In the genomic region with DNA sequence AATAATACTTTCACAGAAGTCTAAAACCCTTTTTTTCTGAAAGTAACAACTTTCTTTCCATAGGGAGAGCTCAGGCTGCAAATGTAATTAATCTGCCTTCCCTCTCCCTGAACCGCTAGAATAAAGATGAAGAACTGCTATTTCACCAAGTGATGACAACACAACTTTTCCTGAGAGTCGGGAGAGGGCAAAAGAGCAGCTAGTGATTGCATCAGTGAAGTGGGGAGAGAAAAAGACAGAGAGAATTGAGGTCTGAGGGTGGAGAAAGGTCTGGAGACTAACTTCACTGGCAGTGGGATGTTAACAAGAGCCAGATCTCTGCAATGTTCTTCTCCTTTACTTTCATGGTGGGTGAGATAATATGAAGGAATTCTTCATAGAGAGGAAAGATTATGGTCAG, we compare ENCODE assay signal across 18 cellular contexts. TPM values are rescaled to one million over a fixed set of nuclear protein-coding genes. Genes with fewer than 3 reads are reported as not detected.
DNase-seq lines count a peak whose midpoint lies in the region; ATAC-seq and TF ChIP-seq lines count a peak whose summit lies in the region.
"Had no signal": no experiment of that assay in that cellular context is flagged by ENCODE, and none has a peak within 500 bp of the region (broad histone marks: within the 10 kb centered on the region; RNA-seq: fewer than 3 reads in every experiment).

No MANE protein-coding gene starts in this region.

- H3K4me1 Mint-ChIP-seq in dendritic cell treated with granulocyte-macrophage colony-stimulating factor and Interleukin-4, amounts not matched to agents 40 ng/mL and 50 ng/mL, for 4 days (ENCODE audit: low read depth): peaks cover 75% of the 10 kb centered on the region
- H3K4me1 Mint-ChIP-seq in memory B cell (peaks cover 23% of the 10 kb centered on the region), Calu3 (ENCODE audit: low read depth, unreplicated experiment) (peaks cover 8% of the 10 kb centered on the region)

- H3K27me3 Mint-ChIP-seq in dendritic cell treated with granulocyte-macrophage colony-stimulating factor and Interleukin-4, amounts not matched to agents 40 ng/mL and 50 ng/mL, for 4 days: no peaks in the 10 kb centered on the region
- H3K27me3 Mint-ChIP-seq in memory B cell: no peaks in the 10 kb centered on the region
- peaks cover 13% of the 10 kb centered on the region for H3K27me3 Mint-ChIP-seq in Calu3 (ENCODE audit: unreplicated experiment)
- H3K27me3 Mint-ChIP-seq: stimulated activated naive CD8-positive, alpha-beta T cell treated with anti-CD3 and anti-CD28 coated beads, Interleukin-15, Interleukin-2, amounts not matched to agents 100 ng/mL and 50 ng/mL, for 24 hours had no signal

- H3K27ac ChIP-seq in subcutaneous abdominal adipose tissue (ENCODE audit: low read depth, low read length): peak overlapping the region; percentile 85
- H3K27ac ChIP-seq: SJSA1 had no signal

- CTCF ChIA-PET in Calu3 (lab: Charles Lee): interaction anchor here (1.2 kb wide), 1 partner anchor 37 kb away, joined by 3 read pairs; no protein-coding TSS in a partner anchor

- DNase-seq in MV-4-11 (lab: John Stamatoyannopoulos, UW) (peak; percentile 66), memory B cell (ENCODE audit: low spot score in 2 of 2) (no peak), Calu3 (no peak), RKO (ENCODE audit: low spot score) (no peak)
- no peak for DNase-seq in activated naive CD4-positive, alpha-beta T cell (lab: John Stamatoyannopoulos, UW)
- DNase-seq: activated CD4-positive, alpha-beta T cell treated with anti-CD3 and anti-CD28 coated beads, Interleukin-2, amount 10 ng/mL, durations not matched to agents 7 days and 5 days; activated naive CD8-positive, alpha-beta T cell treated with anti-CD3 and anti-CD28 coated beads for 36 hours; BE2C; endodermal cell; KG1; NCI-H1436; NCI-H345; stimulated activated CD4-positive, alpha-beta T cell treated with anti-CD3 and anti-CD28 coated beads, Interleukin-12 subunit alpha, Interleukin-12 subunit beta, amount 100 ng/mL, for 4 hours; T1000 had no signal

- H3K9me3 ChIP-seq in subcutaneous abdominal adipose tissue (ENCODE audit: control insufficient read depth in 5 of 5, low read length in 5 of 5): no peaks in the 10 kb centered on the region
- H3K9me3 ChIP-seq: BE2C, SJSA1 had no signal

- no peaks in the 10 kb centered on the region for H3K36me3 ChIP-seq in subcutaneous abdominal adipose tissue (ENCODE audit: control insufficient read depth in 5 of 5, insufficient read depth in 5 of 5, low read length in 5 of 5)
- H3K36me3 ChIP-seq: BE2C, SJSA1 had no signal

- no peaks in the 10 kb centered on the region for H3K9me3 Mint-ChIP-seq in dendritic cell treated with granulocyte-macrophage colony-stimulating factor and Interleukin-4, amounts not matched to agents 40 ng/mL and 50 ng/mL, for 4 days
- H3K9me3 Mint-ChIP-seq in memory B cell (no peaks in the 10 kb centered on the region), Calu3 (ENCODE audit: low read depth, unreplicated experiment) (no peaks in the 10 kb centered on the region)
- H3K9me3 Mint-ChIP-seq: activated CD4-positive, alpha-beta T cell treated with anti-CD3 and anti-CD28 coated beads, Interleukin-2, amount 10 ng/mL, durations not matched to agents 7 days and 5 days; activated naive CD8-positive, alpha-beta T cell treated with anti-CD3 and anti-CD28 coated beads for 36 hours; stimulated activated naive CD8-positive, alpha-beta T cell treated with anti-CD3 and anti-CD28 coated beads, Interleukin-15, Interleukin-2, amounts not matched to agents 100 ng/mL and 50 ng/mL, for 24 hours had no signal

- no TSS peak for BruUV-seq in Calu3 (replicated peaks; lab: Mats Ljungman, UMichigan)

- H3K27ac Mint-ChIP-seq in dendritic cell treated with granulocyte-macrophage colony-stimulating factor and Interleukin-4, amounts not matched to agents 40 ng/mL and 50 ng/mL, for 4 days: peak overlapping the region; percentile 89
- H3K27ac Mint-ChIP-seq in memory B cell: peak overlapping the region; percentile 59
- no peak overlapping the region for H3K27ac Mint-ChIP-seq in Calu3 (ENCODE audit: unreplicated experiment)
- H3K27ac Mint-ChIP-seq: activated CD4-positive, alpha-beta T cell treated with anti-CD3 and anti-CD28 coated beads, Interleukin-2, amount 10 ng/mL, durations not matched to agents 7 days and 5 days; activated naive CD8-positive, alpha-beta T cell treated with anti-CD3 and anti-CD28 coated beads for 36 hours; endodermal cell; stimulated activated naive CD8-positive, alpha-beta T cell treated with anti-CD3 and anti-CD28 coated beads, Interleukin-15, Interleukin-2, amounts not matched to agents 100 ng/mL and 50 ng/mL, for 24 hours had no signal

- H3K4me1 ChIP-seq in subcutaneous abdominal adipose tissue (ENCODE audit: control insufficient read depth in 5 of 5, insufficient read depth in 5 of 5, low read length in 5 of 5): peaks cover 0 to 58% (median 54%) of the 10 kb centered on the region in 5 donors
- H3K4me1 ChIP-seq: BE2C had no signal

- no peak for ATAC-seq in memory B cell (ENCODE audit: low read depth)

- peak overlapping the region; percentile 41 for H3K4me3 Mint-ChIP-seq in dendritic cell treated with granulocyte-macrophage colony-stimulating factor and Interleukin-4, amounts not matched to agents 40 ng/mL and 50 ng/mL, for 4 days
- no peak overlapping the region for H3K4me3 Mint-ChIP-seq in memory B cell
- H3K4me3 Mint-ChIP-seq in Calu3 (ENCODE audit: low read depth, unreplicated experiment): no peak overlapping the region
- H3K4me3 Mint-ChIP-seq: activated CD4-positive, alpha-beta T cell treated with anti-CD3 and anti-CD28 coated beads, Interleukin-2, amount 10 ng/mL, durations not matched to agents 7 days and 5 days; activated naive CD8-positive, alpha-beta T cell treated with anti-CD3 and anti-CD28 coated beads for 36 hours; endodermal cell; stimulated activated naive CD8-positive, alpha-beta T cell treated with anti-CD3 and anti-CD28 coated beads, Interleukin-15, Interleukin-2, amounts not matched to agents 100 ng/mL and 50 ng/mL, for 24 hours had no signal

- peak overlapping the region in 1 of 5 donors; percentile 17 for H3K4me3 ChIP-seq in subcutaneous abdominal adipose tissue (ENCODE audit: low read depth in 1 of 5, low read length in 5 of 5)
- H3K4me3 ChIP-seq: SJSA1 had no signal

- H3K27me3 ChIP-seq in subcutaneous abdominal adipose tissue (ENCODE audit: control insufficient read depth in 5 of 5, insufficient read depth in 4 of 5, low read length in 5 of 5): no peaks in the 10 kb centered on the region
- H3K27me3 ChIP-seq: BE2C, SJSA1 had no signal

- peak overlapping the region in 3 of 5 donors; percentile 31 to 57 (median 42) for H3K9ac ChIP-seq in subcutaneous abdominal adipose tissue (ENCODE audit: low read length in 5 of 5)

- H3K36me3 Mint-ChIP-seq in dendritic cell treated with granulocyte-macrophage colony-stimulating factor and Interleukin-4, amounts not matched to agents 40 ng/mL and 50 ng/mL, for 4 days (ENCODE audit: low read depth): no peaks in the 10 kb centered on the region
- no peaks in the 10 kb centered on the region for H3K36me3 Mint-ChIP-seq in memory B cell
- no peaks in the 10 kb centered on the region for H3K36me3 Mint-ChIP-seq in Calu3 (ENCODE audit: insufficient read depth, unreplicated experiment)
- H3K36me3 Mint-ChIP-seq: activated naive CD8-positive, alpha-beta T cell treated with anti-CD3 and anti-CD28 coated beads for 36 hours had no signal

- intact Hi-C loops in dendritic cell treated with granulocyte-macrophage colony-stimulating factor and Interleukin-4, amounts not matched to agents 40 ng/mL and 50 ng/mL, for 4 days (cut with micrococcal nuclease): loop anchor here (2.0 to 5.0 kb wide), 2 partner anchors 15 to 34 kb away; no protein-coding TSS in a partner anchor
- intact Hi-C loops in Calu3 (cut with micrococcal nuclease; ENCODE audit: unreplicated experiment): no loop called here

- no peak for TF ChIP-seq CTCF in Calu3 (IDR thresholded peaks at IDR 0.05; ENCODE audit: unreplicated experiment)

RNA-seq across cellular contexts. Expression of a gene that starts 10.9 kb away (rescaled TPM):
- total RNA-seq in Calu3 (2022): not detected in 2 replicates
- total RNA-seq: activated CD4-positive, alpha-beta T cell treated with anti-CD3 and anti-CD28 coated beads, Interleukin-2, amount 10 ng/mL, durations not matched to agents 7 days and 5 days; endodermal cell; SJSA1 had no signal

RNA-seq across cellular contexts. Expression of a gene that starts 51.7 kb away (rescaled TPM):
- 56.7 and 65.8 TPM in 2 replicates for total RNA-seq in Calu3 (2022)
